ENCODE assay signal across 1 cellular context in genomic region chr5:176618783-176619182, GRCh38.
TF ChIP-seq lines count a peak whose summit lies in the region.

No MANE protein-coding gene starts in this region.

TF ChIP-seq in A549, 52 proteins besides CTCF, POLR2A, EP300 and RAD21 (continued from another document):
- TF ChIP-seq ZSCAN20 (CRISPR knock-in tag; IDR thresholded peaks at IDR 0.05) (no peak), ZC3H11A (IDR thresholded peaks at IDR 0.05) (no peak), NFE2L2 (conservative IDR thresholded peaks at IDR 0.05; ENCODE audit: low read length) (no peak), CBX2 (IDR thresholded peaks at IDR 0.05; ENCODE audit: borderline replicate concordance, low read depth) (no peak), TP53 (CRISPR knock-in tag; IDR thresholded peaks at IDR 0.05) (no peak), RFX5 (IDR thresholded peaks at IDR 0.05) (no peak), MAFK (IDR thresholded peaks at IDR 0.05; ENCODE audit: partially characterized antibody) (no peak), KDM1A (IDR thresholded peaks at IDR 0.05; ENCODE audit: low read depth) (no peak), SMC3 (IDR thresholded peaks at IDR 0.05) (no peak)
- TF ChIP-seq, protein P1, sequence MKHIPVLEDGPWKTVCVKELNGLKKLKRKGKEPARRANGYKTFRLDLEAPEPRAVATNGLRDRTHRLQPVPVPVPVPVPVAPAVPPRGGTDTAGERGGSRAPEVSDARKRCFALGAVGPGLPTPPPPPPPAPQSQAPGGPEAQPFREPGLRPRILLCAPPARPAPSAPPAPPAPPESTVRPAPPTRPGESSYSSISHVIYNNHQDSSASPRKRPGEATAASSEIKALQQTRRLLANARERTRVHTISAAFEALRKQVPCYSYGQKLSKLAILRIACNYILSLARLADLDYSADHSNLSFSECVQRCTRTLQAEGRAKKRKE (CRISPR knock-in tag; IDR thresholded peaks at IDR 0.05; ENCODE audit: low read depth): no peak
